1 cellular context compared by ENCODE assay signal in genomic region chr16:333406-334094, GRCh38.
TF ChIP-seq lines count a peak whose summit lies in the region.

No MANE protein-coding gene starts in this region.

TF ChIP-seq in HepG2, 621 proteins besides CTCF, POLR2A, EP300 and RAD21:
- peak; percentile 100 for TF ChIP-seq ZSCAN21 (CRISPR knock-in tag; IDR thresholded peaks at IDR 0.05; ENCODE audit: borderline replicate concordance)
- TF ChIP-seq ZNF12 (CRISPR knock-in tag; IDR thresholded peaks at IDR 0.05): 0 out of 2 replicates have a peak, but pooled peaks have one; percentile 15
- no peak for TF ChIP-seq ZBTB43 (CRISPR knock-in tag; conservative IDR thresholded peaks at IDR 0.05)
TF ChIP-seq in HepG2: peak in this region for 2.
